8 cellular contexts compared by ENCODE assay signal in genomic region chr11:61429346-61429690, GRCh38. TPM values are rescaled to one million over a fixed set of nuclear protein-coding genes. Genes with fewer than 3 reads are reported as not detected.
A peak's percentile ranks its signal among the peaks of the same experiment; 100 is the strongest.
DNase-seq lines count a peak whose midpoint lies in the region; ATAC-seq and TF ChIP-seq lines count a peak whose summit lies in the region.

No MANE protein-coding gene starts in this region.

- peak overlapping the region; percentile 95; the same call in 1 of the 2 replicates for H3K27ac Mint-ChIP-seq in WTC11

- peak; percentile 58 for ATAC-seq in HG02610 (IDR thresholded peaks at IDR 0.05; ENCODE audit: unreplicated experiment)
- ATAC-seq in WTC11, result peak; percentile 81
- peak; percentile 64 for ATAC-seq in left colon

- no peak for TF ChIP-seq CTCF in WTC11 (IDR thresholded peaks at IDR 0.05)

- intact Hi-C loops in left colon (cut with DNase I, micrococcal nuclease), result no loop called here

- DNase-seq in NCI-H524 (lab: John Stamatoyannopoulos, UW) (peak; percentile 7 to 58), NCI-H524 treated with DMSO at 0.1 percent for 48 hours (lab: John Stamatoyannopoulos, UW) (no peak), NCI-H1105 (lab: John Stamatoyannopoulos, UW) (peak; percentile 67), WTC11 (ENCODE audit: low spot score) (peak; percentile 79), cerebellar cortex (ENCODE audit: low spot score) (peak; percentile 44), left colon (peak in 1 of 2 donors; percentile 73)
- DNase-seq in stimulated activated CD4-positive, alpha-beta T cell treated with anti-CD3 and anti-CD28 coated beads, TNF-alpha, amount 100 ng/mL, for 1 hour (ENCODE audit: low read depth in 3 of 3, low spot score in 1 of 3), result peak; percentile 16 to 52 (median 24)

- H3K9me3 Mint-ChIP-seq in WTC11, result no peaks in the 10 kb centered on the region

- peaks cover 45% of the 10 kb centered on the region for H3K36me3 Mint-ChIP-seq in WTC11

- H3K4me3 Mint-ChIP-seq in WTC11, result peak overlapping the region; percentile 100

- POLR2A ChIA-PET in WTC11 (lab: Charles Lee), result interaction anchor here (0.9 to 1.8 kb wide), 9 partner anchors 9 to 148 kb away, joined by 3 to 15 read pairs (median 4); partner anchors contain the start of genes CYB561A3, TMEM138 and TMEM216

- CTCF ChIA-PET in WTC11 (lab: Charles Lee), result interaction anchor here (0.6 to 2.1 kb wide), 21 partner anchors 12 to 1879 kb away, joined by 3 to 27 read pairs (median 5); partner anchors contain the start of genes CYB561A3, LRRC10B and TMEM216

- H3K27me3 Mint-ChIP-seq in WTC11 (ENCODE audit: low read depth), result no peaks in the 10 kb centered on the region

- peaks cover 20% of the 10 kb centered on the region for H3K4me1 Mint-ChIP-seq in WTC11

TF ChIP-seq in WTC11, 78 proteins besides CTCF, POLR2A, EP300 and RAD21 (continues in another document):
- TF ChIP-seq, protein P1, sequence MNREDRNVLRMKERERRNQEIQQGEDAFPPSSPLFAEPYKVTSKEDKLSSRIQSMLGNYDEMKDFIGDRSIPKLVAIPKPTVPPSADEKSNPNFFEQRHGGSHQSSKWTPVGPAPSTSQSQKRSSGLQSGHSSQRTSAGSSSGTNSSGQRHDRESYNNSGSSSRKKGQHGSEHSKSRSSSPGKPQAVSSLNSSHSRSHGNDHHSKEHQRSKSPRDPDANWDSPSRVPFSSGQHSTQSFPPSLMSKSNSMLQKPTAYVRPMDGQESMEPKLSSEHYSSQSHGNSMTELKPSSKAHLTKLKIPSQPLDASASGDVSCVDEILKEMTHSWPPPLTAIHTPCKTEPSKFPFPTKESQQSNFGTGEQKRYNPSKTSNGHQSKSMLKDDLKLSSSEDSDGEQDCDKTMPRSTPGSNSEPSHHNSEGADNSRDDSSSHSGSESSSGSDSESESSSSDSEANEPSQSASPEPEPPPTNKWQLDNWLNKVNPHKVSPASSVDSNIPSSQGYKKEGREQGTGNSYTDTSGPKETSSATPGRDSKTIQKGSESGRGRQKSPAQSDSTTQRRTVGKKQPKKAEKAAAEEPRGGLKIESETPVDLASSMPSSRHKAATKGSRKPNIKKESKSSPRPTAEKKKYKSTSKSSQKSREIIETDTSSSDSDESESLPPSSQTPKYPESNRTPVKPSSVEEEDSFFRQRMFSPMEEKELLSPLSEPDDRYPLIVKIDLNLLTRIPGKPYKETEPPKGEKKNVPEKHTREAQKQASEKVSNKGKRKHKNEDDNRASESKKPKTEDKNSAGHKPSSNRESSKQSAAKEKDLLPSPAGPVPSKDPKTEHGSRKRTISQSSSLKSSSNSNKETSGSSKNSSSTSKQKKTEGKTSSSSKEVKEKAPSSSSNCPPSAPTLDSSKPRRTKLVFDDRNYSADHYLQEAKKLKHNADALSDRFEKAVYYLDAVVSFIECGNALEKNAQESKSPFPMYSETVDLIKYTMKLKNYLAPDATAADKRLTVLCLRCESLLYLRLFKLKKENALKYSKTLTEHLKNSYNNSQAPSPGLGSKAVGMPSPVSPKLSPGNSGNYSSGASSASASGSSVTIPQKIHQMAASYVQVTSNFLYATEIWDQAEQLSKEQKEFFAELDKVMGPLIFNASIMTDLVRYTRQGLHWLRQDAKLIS (CRISPR knock-in tag; IDR thresholded peaks at IDR 0.05; ENCODE audit: borderline replicate concordance), result no peak
- no peak for TF ChIP-seq RORB (CRISPR knock-in tag; IDR thresholded peaks at IDR 0.05)
- TF ChIP-seq ZNF425 (CRISPR knock-in tag; conservative IDR thresholded peaks at IDR 0.05), result no peak
- TF ChIP-seq JUN (CRISPR knock-in tag; IDR thresholded peaks at IDR 0.05), result no peak
- no peak; the same call in 1 of the 2 replicates for TF ChIP-seq ERG (CRISPR knock-in tag; IDR thresholded peaks at IDR 0.05)
- TF ChIP-seq ZNF232 (CRISPR knock-in tag; IDR thresholded peaks at IDR 0.05), result peak; percentile 22; the same call in 1 of the 2 replicates
- no peak for TF ChIP-seq MLX (CRISPR knock-in tag; IDR thresholded peaks at IDR 0.05)
- peak; percentile 11; the same call in 1 of the 2 replicates for TF ChIP-seq NFYB (CRISPR knock-in tag; conservative IDR thresholded peaks at IDR 0.05; ENCODE audit: low read depth)
- TF ChIP-seq USF2 (CRISPR knock-in tag; IDR thresholded peaks at IDR 0.05), result no peak
- no peak for TF ChIP-seq ETV6 (CRISPR knock-in tag; IDR thresholded peaks at IDR 0.05)
- TF ChIP-seq, protein P2, sequence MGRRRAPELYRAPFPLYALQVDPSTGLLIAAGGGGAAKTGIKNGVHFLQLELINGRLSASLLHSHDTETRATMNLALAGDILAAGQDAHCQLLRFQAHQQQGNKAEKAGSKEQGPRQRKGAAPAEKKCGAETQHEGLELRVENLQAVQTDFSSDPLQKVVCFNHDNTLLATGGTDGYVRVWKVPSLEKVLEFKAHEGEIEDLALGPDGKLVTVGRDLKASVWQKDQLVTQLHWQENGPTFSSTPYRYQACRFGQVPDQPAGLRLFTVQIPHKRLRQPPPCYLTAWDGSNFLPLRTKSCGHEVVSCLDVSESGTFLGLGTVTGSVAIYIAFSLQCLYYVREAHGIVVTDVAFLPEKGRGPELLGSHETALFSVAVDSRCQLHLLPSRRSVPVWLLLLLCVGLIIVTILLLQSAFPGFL (CRISPR knock-in tag; IDR thresholded peaks at IDR 0.05; ENCODE audit: borderline replicate concordance), result no peak
- no peak for TF ChIP-seq KAT7 (CRISPR knock-in tag; IDR thresholded peaks at IDR 0.05; ENCODE audit: borderline replicate concordance)
- peak; percentile 77; the same call in 1 of the 2 replicates for TF ChIP-seq ZNF416 (CRISPR knock-in tag; IDR thresholded peaks at IDR 0.05)
- TF ChIP-seq, protein P3, sequence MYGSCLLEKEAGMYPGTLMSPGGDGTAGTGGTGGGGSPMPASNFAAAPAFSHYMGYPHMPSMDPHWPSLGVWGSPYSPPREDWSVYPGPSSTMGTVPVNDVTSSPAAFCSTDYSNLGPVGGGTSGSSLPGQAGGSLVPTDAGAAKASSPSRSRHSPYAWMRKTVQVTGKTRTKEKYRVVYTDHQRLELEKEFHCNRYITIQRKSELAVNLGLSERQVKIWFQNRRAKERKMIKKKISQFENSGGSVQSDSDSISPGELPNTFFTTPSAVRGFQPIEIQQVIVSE (CRISPR knock-in tag; IDR thresholded peaks at IDR 0.05; ENCODE audit: borderline replicate concordance), result no peak
- peak; percentile 66; the same call in 1 of the 2 replicates for TF ChIP-seq NFATC4 (CRISPR knock-in tag; IDR thresholded peaks at IDR 0.05)
- TF ChIP-seq NR3C1 (CRISPR knock-in tag; conservative IDR thresholded peaks at IDR 0.05; ENCODE audit: low read depth), result no peak
- no peak for TF ChIP-seq OVOL2 (CRISPR knock-in tag; IDR thresholded peaks at IDR 0.05; ENCODE audit: borderline replicate concordance)
- TF ChIP-seq, protein P4, sequence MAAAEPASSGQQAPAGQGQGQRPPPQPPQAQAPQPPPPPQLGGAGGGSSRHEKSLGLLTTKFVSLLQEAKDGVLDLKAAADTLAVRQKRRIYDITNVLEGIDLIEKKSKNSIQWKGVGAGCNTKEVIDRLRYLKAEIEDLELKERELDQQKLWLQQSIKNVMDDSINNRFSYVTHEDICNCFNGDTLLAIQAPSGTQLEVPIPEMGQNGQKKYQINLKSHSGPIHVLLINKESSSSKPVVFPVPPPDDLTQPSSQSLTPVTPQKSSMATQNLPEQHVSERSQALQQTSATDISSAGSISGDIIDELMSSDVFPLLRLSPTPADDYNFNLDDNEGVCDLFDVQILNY (CRISPR knock-in tag; IDR thresholded peaks at IDR 0.05), result no peak

RNA-seq across cellular contexts. Expression of gene CPSF7, which starts 0.5 kb away (rescaled TPM):
- total RNA-seq in WTC11 (2021), result 86.0 to 90.7 TPM (median 88.3 TPM) in 3 replicates
- total RNA-seq in left colon, result 10 to 100 TPM; 58.1 to 59.0 TPM

RNA-seq across cellular contexts. Expression of gene SDHAF2, which starts 0.6 kb away (rescaled TPM):
- total RNA-seq in WTC11 (2021), result 36.2 to 36.8 TPM (median 36.5 TPM) in 3 replicates
- total RNA-seq in left colon, result 10 to 100 TPM; 33.4 to 39.2 TPM

RNA-seq across cellular contexts. Expression of gene TMEM216, which starts 36.9 kb away (rescaled TPM):
- 16.4 to 20.8 TPM (median 17.9 TPM) in 3 replicates for total RNA-seq in WTC11 (2021)
- 1 to 10 TPM; 7.9 to 8.5 TPM for total RNA-seq in left colon
